15 cellular contexts compared by ENCODE assay signal in genomic region chr16:50857881-50858280, GRCh38.
DNase-seq lines count a peak whose midpoint lies in the region; ATAC-seq and TF ChIP-seq lines count a peak whose summit lies in the region.
"Had no signal": no experiment of that assay in that cellular context is flagged by ENCODE, and none has a peak within 500 bp of the region (broad histone marks: within the 10 kb centered on the region; RNA-seq: fewer than 3 reads in every experiment).

No MANE protein-coding gene starts in this region.

- H3K9me3 Mint-ChIP-seq in GM23338 (peaks cover 2% of the 10 kb centered on the region; the same call in 2 of the 3 replicates), osteocyte (ENCODE audit: unreplicated experiment) (no peaks in the 10 kb centered on the region)

- no peaks in the 10 kb centered on the region for H3K4me1 ChIP-seq in GM23338 (ENCODE audit: insufficient read depth)
- H3K4me1 ChIP-seq: BE2C, HAP-1 had no signal

- TF ChIP-seq CTCF in GM23338 (conservative IDR thresholded peaks at IDR 0.05; ENCODE audit: low read depth in 2 of 2) (no peak), osteocyte (IDR thresholded peaks at IDR 0.05) (no peak)

- no peak for DNase-seq in GM23338 (ENCODE audit: low spot score)
- peak; percentile 27 for DNase-seq in ecto neural progenitor cell (ENCODE audit: low spot score)
- peak; percentile 8 for DNase-seq in mucosa of gallbladder (ENCODE audit: low spot score)
- DNase-seq in osteocyte (ENCODE audit: extremely low spot score, unreplicated experiment) = peak; percentile 51
- DNase-seq in NCI-H2196 treated with DMSO at 0.1 percent for 48 hours (lab: John Stamatoyannopoulos, UW; ENCODE audit: unreplicated experiment) = no peak
- DNase-seq in NCI-H187 (lab: John Stamatoyannopoulos, UW) = no peak
- DNase-seq in RPMI8226 = no peak
- DNase-seq: BE2C; CD4-positive, alpha-beta memory T cell; DMS79; GM23248 had no signal

- no peak overlapping the region for H3K4me3 ChIP-seq in GM23338
- H3K4me3 ChIP-seq: GM12878, GM23248, HAP-1 had no signal

- H4K20me1 ChIP-seq in GM23338 (replicated peaks; ENCODE audit: insufficient read depth) = no peaks in the 10 kb centered on the region

- 0 out of 2 replicates have a peak overlapping the region, but pooled peaks have one; percentile 72 for H2AFZ ChIP-seq in GM23338
- H2AFZ ChIP-seq: GM23248 had no signal

- H3K4me3 Mint-ChIP-seq in GM23338 (no peak overlapping the region), osteocyte (ENCODE audit: unreplicated experiment) (no peak overlapping the region)
- H3K4me3 Mint-ChIP-seq: CD4-positive, alpha-beta memory T cell had no signal

- H3K36me3 Mint-ChIP-seq in GM23338 (ENCODE audit: low read depth) (no peaks in the 10 kb centered on the region), osteocyte (ENCODE audit: unreplicated experiment) (no peaks in the 10 kb centered on the region)
- H3K36me3 Mint-ChIP-seq: CD4-positive, alpha-beta memory T cell had no signal

- no peak overlapping the region for H3K27ac ChIP-seq in GM23338 (ENCODE audit: low read depth)
- H3K27ac ChIP-seq: C4-2B, GM23248 had no signal

- H3K27me3 Mint-ChIP-seq in GM23338 (ENCODE audit: insufficient read depth, low read depth, poor library complexity) (peaks cover 4% of the 10 kb centered on the region), osteocyte (ENCODE audit: unreplicated experiment) (peaks cover 5% of the 10 kb centered on the region)

- no peaks in the 10 kb centered on the region for H3K27me3 ChIP-seq in GM23338 (ENCODE audit: insufficient read depth)
- H3K27me3 ChIP-seq: BE2C had no signal

- H3K4me1 Mint-ChIP-seq in GM23338 = peaks cover 7% of the 10 kb centered on the region; the same call in 2 of the 3 replicates
- H3K4me1 Mint-ChIP-seq in osteocyte (ENCODE audit: unreplicated experiment) = peaks cover 13% of the 10 kb centered on the region
- H3K4me1 Mint-ChIP-seq: CD4-positive, alpha-beta memory T cell had no signal

- no peak overlapping the region for H3K27ac Mint-ChIP-seq in GM23338
- no peak overlapping the region for H3K27ac Mint-ChIP-seq in osteocyte (ENCODE audit: unreplicated experiment)
- H3K27ac Mint-ChIP-seq: CD4-positive, alpha-beta memory T cell had no signal

- no peaks in the 10 kb centered on the region for H3K36me3 ChIP-seq in GM23338 (ENCODE audit: insufficient read depth)
- H3K36me3 ChIP-seq: BE2C, HAP-1 had no signal

- ATAC-seq in GM23338 = no peak
- ATAC-seq: GM12878, HepG2 had no signal

- no peaks in the 10 kb centered on the region for H3K79me2 ChIP-seq in GM23338 (replicated peaks; ENCODE audit: insufficient read depth)

- no peaks in the 10 kb centered on the region for H3K9me2 ChIP-seq in GM23338 (ENCODE audit: insufficient read depth)

- no peaks in the 10 kb centered on the region for H3F3A ChIP-seq in GM23338 (replicated peaks; ENCODE audit: low read depth)

- H3K4me2 ChIP-seq in GM23338 = no peak overlapping the region

TF ChIP-seq in GM23338, 12 proteins besides CTCF, POLR2A, EP300 and RAD21 (continues in another document):
- TF ChIP-seq POLR2AphosphoS5 (IDR thresholded peaks at IDR 0.05; ENCODE audit: low read depth) = no peak
- no peak for TF ChIP-seq STAT1 (IDR thresholded peaks at IDR 0.05; ENCODE audit: unreplicated experiment)
- TF ChIP-seq NANOG (IDR thresholded peaks at IDR 0.05; ENCODE audit: borderline replicate concordance) = no peak
- TF ChIP-seq, protein P1, sequence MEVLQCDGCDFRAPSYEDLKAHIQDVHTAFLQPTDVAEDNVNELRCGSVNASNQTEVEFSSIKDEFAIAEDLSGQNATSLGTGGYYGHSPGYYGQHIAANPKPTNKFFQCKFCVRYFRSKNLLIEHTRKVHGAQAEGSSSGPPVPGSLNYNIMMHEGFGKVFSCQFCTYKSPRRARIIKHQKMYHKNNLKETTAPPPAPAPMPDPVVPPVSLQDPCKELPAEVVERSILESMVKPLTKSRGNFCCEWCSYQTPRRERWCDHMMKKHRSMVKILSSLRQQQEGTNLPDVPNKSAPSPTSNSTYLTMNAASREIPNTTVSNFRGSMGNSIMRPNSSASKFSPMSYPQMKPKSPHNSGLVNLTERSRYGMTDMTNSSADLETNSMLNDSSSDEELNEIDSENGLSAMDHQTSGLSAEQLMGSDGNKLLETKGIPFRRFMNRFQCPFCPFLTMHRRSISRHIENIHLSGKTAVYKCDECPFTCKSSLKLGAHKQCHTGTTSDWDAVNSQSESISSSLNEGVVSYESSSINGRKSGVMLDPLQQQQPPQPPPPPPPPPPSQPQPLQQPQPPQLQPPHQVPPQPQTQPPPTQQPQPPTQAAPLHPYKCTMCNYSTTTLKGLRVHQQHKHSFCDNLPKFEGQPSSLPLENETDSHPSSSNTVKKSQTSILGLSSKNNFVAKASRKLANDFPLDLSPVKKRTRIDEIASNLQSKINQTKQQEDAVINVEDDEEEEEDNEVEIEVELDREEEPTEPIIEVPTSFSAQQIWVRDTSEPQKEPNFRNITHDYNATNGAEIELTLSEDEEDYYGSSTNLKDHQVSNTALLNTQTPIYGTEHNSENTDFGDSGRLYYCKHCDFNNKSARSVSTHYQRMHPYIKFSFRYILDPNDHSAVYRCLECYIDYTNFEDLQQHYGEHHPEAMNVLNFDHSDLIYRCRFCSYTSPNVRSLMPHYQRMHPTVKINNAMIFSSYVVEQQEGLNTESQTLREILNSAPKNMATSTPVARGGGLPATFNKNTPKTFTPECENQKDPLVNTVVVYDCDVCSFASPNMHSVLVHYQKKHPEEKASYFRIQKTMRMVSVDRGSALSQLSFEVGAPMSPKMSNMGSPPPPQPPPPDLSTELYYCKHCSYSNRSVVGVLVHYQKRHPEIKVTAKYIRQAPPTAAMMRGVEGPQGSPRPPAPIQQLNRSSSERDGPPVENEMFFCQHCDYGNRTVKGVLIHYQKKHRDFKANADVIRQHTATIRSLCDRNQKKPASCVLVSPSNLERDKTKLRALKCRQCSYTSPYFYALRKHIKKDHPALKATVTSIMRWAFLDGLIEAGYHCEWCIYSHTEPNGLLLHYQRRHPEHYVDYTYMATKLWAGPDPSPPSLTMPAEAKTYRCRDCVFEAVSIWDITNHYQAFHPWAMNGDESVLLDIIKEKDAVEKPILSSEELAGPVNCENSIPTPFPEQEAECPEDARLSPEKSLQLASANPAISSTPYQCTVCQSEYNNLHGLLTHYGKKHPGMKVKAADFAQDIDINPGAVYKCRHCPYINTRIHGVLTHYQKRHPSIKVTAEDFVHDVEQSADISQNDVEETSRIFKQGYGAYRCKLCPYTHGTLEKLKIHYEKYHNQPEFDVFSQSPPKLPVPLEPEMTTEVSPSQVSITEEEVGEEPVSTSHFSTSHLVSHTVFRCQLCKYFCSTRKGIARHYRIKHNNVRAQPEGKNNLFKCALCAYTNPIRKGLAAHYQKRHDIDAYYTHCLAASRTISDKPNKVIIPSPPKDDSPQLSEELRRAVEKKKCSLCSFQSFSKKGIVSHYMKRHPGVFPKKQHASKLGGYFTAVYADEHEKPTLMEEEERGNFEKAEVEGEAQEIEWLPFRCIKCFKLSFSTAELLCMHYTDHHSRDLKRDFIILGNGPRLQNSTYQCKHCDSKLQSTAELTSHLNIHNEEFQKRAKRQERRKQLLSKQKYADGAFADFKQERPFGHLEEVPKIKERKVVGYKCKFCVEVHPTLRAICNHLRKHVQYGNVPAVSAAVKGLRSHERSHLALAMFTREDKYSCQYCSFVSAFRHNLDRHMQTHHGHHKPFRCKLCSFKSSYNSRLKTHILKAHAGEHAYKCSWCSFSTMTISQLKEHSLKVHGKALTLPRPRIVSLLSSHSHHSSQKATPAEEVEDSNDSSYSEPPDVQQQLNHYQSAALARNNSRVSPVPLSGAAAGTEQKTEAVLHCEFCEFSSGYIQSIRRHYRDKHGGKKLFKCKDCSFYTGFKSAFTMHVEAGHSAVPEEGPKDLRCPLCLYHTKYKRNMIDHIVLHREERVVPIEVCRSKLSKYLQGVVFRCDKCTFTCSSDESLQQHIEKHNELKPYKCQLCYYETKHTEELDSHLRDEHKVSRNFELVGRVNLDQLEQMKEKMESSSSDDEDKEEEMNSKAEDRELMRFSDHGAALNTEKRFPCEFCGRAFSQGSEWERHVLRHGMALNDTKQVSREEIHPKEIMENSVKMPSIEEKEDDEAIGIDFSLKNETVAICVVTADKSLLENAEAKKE (CRISPR knock-in tag; IDR thresholded peaks at IDR 0.05) = no peak
- TF ChIP-seq JUNB (IDR thresholded peaks at IDR 0.05; ENCODE audit: unreplicated experiment) = no peak
- TF ChIP-seq ZNF114 (CRISPR knock-in tag; IDR thresholded peaks at IDR 0.05) = no peak
- TF ChIP-seq EZH2phosphoT487 (IDR thresholded peaks at IDR 0.05; ENCODE audit: unreplicated experiment) = no peak
- TF ChIP-seq ZNF331 (CRISPR knock-in tag; IDR thresholded peaks at IDR 0.05; ENCODE audit: low read depth) = no peak
- TF ChIP-seq CREB1 (CRISPR knock-in tag; IDR thresholded peaks at IDR 0.05; ENCODE audit: low read depth) = no peak
- no peak for TF ChIP-seq EZH2 (IDR thresholded peaks at IDR 0.05; ENCODE audit: low read depth, unreplicated experiment)
- TF ChIP-seq, protein P2, sequence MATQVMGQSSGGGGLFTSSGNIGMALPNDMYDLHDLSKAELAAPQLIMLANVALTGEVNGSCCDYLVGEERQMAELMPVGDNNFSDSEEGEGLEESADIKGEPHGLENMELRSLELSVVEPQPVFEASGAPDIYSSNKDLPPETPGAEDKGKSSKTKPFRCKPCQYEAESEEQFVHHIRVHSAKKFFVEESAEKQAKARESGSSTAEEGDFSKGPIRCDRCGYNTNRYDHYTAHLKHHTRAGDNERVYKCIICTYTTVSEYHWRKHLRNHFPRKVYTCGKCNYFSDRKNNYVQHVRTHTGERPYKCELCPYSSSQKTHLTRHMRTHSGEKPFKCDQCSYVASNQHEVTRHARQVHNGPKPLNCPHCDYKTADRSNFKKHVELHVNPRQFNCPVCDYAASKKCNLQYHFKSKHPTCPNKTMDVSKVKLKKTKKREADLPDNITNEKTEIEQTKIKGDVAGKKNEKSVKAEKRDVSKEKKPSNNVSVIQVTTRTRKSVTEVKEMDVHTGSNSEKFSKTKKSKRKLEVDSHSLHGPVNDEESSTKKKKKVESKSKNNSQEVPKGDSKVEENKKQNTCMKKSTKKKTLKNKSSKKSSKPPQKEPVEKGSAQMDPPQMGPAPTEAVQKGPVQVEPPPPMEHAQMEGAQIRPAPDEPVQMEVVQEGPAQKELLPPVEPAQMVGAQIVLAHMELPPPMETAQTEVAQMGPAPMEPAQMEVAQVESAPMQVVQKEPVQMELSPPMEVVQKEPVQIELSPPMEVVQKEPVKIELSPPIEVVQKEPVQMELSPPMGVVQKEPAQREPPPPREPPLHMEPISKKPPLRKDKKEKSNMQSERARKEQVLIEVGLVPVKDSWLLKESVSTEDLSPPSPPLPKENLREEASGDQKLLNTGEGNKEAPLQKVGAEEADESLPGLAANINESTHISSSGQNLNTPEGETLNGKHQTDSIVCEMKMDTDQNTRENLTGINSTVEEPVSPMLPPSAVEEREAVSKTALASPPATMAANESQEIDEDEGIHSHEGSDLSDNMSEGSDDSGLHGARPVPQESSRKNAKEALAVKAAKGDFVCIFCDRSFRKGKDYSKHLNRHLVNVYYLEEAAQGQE (IDR thresholded peaks at IDR 0.05; ENCODE audit: unreplicated experiment) = no peak

Comparison
In these comparisons a context has a peak if more than half of its experiments do, and no peak if none do; other contexts are left out.
1. DNase-seq: peak in ecto neural progenitor cell (single experiment), mucosa of gallbladder (single experiment) and osteocyte (single experiment); none in GM23338 (single experiment), NCI-H2196 treated with DMSO at 0.1 percent for 48 hours (single experiment), NCI-H187 (0 of 2) and RPMI8226 (single experiment).